In genomic region chr6:45927421-45928234, GRCh38 we compare ENCODE assay signal across 21 cellular contexts.
"Had no signal": no experiment of that assay in that cellular context is flagged by ENCODE, and none has a peak within 500 bp of the region (broad histone marks: within the 10 kb centered on the region; RNA-seq: fewer than 3 reads in every experiment).

No MANE protein-coding gene starts in this region.

- H3K27me3 Mint-ChIP-seq: activated CD4-positive, alpha-beta memory T cell treated with anti-CD3 and anti-CD28 coated beads for 36 hours; activated CD8-positive, alpha-beta memory T cell treated with anti-CD3 and anti-CD28 coated beads, Interleukin-2, amount 10 ng/mL, durations not matched to agents 7 days and 5 days; activated naive CD8-positive, alpha-beta T cell treated with anti-CD3 and anti-CD28 coated beads, Interleukin-2, amount 50 U/mL, for 24 hours had no signal

- H3K27ac ChIP-seq: epithelial cell of prostate, foreskin keratinocyte, prostate gland, right atrium auricular region, thyroid gland, uterus, VCaP had no signal

- H3K4me1 ChIP-seq: foreskin keratinocyte, prostate gland, uterus had no signal

- H3K4me3 Mint-ChIP-seq: activated CD4-positive, alpha-beta memory T cell treated with anti-CD3 and anti-CD28 coated beads for 36 hours; activated CD8-positive, alpha-beta memory T cell treated with anti-CD3 and anti-CD28 coated beads, Interleukin-2, amount 10 ng/mL, durations not matched to agents 7 days and 5 days; activated naive CD8-positive, alpha-beta T cell treated with anti-CD3 and anti-CD28 coated beads, Interleukin-2, amount 50 U/mL, for 24 hours; brain; nephron progenitor cell had no signal

- ATAC-seq: activated CD8-positive, alpha-beta memory T cell treated with anti-CD3 and anti-CD28 coated beads, Interleukin-2, amount 10 ng/mL, durations not matched to agents 7 days and 5 days; activated naive CD8-positive, alpha-beta T cell treated with anti-CD3 and anti-CD28 coated beads, Interleukin-2, amount 50 U/mL, for 24 hours; foreskin keratinocyte; left ventricle myocardium superior had no signal

- H3K27me3 ChIP-seq: foreskin keratinocyte, right atrium auricular region, thyroid gland, uterus had no signal

- H3K4me3 ChIP-seq: prostate gland, right atrium auricular region, thyroid gland, uterus had no signal

- H3K9me3 ChIP-seq: prostate gland, right atrium auricular region, thyroid gland, uterus had no signal

- DNase-seq: activated CD4-positive, alpha-beta memory T cell treated with anti-CD3 and anti-CD28 coated beads for 36 hours; activated CD8-positive, alpha-beta memory T cell treated with anti-CD3 and anti-CD28 coated beads, Interleukin-2, amount 10 ng/mL, durations not matched to agents 7 days and 5 days; activated naive CD4-positive, alpha-beta T cell treated with Interleukin-2 at 50 U/mL for 16 hours; activated naive CD8-positive, alpha-beta T cell treated with anti-CD3 and anti-CD28 coated beads, Interleukin-2, amount 50 U/mL, for 24 hours; activated T-cell treated with anti-CD3 and anti-CD28 coated beads, Interleukin-2, amount 50 U/mL, for 1 hour; anterior cingulate cortex; foreskin keratinocyte; hypothalamus; left ventricle myocardium superior; nephron progenitor cell; stimulated activated CD4-positive, alpha-beta T cell treated with anti-CD3 and anti-CD28 coated beads, Interleukin-2, amount 100 ng/mL, for 24 hours; stimulated activated naive CD4-positive, alpha-beta T cell treated with Interleukin-2 at 50 U/mL for 16 hours; T-helper 2 cell; thyroid gland; uterus had no signal

- H3K27ac Mint-ChIP-seq: activated CD4-positive, alpha-beta memory T cell treated with anti-CD3 and anti-CD28 coated beads for 36 hours; activated CD8-positive, alpha-beta memory T cell treated with anti-CD3 and anti-CD28 coated beads, Interleukin-2, amount 10 ng/mL, durations not matched to agents 7 days and 5 days; activated naive CD8-positive, alpha-beta T cell treated with anti-CD3 and anti-CD28 coated beads, Interleukin-2, amount 50 U/mL, for 24 hours had no signal

- H3K36me3 ChIP-seq: prostate gland, right atrium auricular region, thyroid gland, uterus had no signal

- H3K9me3 Mint-ChIP-seq: activated CD4-positive, alpha-beta memory T cell treated with anti-CD3 and anti-CD28 coated beads for 36 hours; activated naive CD8-positive, alpha-beta T cell treated with anti-CD3 and anti-CD28 coated beads, Interleukin-2, amount 50 U/mL, for 24 hours; activated T-helper 2 cell treated with anti-CD3 and anti-CD28 coated beads, Interferon-gamma antibody, Interleukin-2, Interleukin-4, amounts not matched to agents 10 μg/mL and 5 μg/mL and 100 μg/mL, durations not matched to agents 14 hours and 24 hours and 36 hours; nephron progenitor cell had no signal

- H3K36me3 Mint-ChIP-seq: activated CD8-positive, alpha-beta memory T cell treated with anti-CD3 and anti-CD28 coated beads, Interleukin-2, amount 10 ng/mL, durations not matched to agents 7 days and 5 days; brain had no signal
